4 cellular contexts compared by ENCODE assay signal in genomic region chrX:146809471-146809870, GRCh38. TPM values are rescaled to one million over a fixed set of nuclear protein-coding genes. Genes with fewer than 3 reads are reported as not detected.
"Had no signal": no experiment of that assay in that cellular context is flagged by ENCODE, and none has a peak within 500 bp of the region (broad histone marks: within the 10 kb centered on the region; RNA-seq: fewer than 3 reads in every experiment).

TSS of gene CXorf51B (plus strand) at chrX:146809771. CDS start at chrX:146809792, 21 bp downstream.

RNA-seq across cellular contexts. Expression of gene CXorf51B, which starts in this region (rescaled TPM):
- total RNA-seq: LHCN-M2, M059J, MCF 10A, NCI-H460 had no signal
